Comparison of ENCODE assay signal across 19 cellular contexts in genomic region chr22:22178566-22178965, GRCh38.
"Had no signal": no experiment of that assay in that cellular context is flagged by ENCODE, and none has a peak within 500 bp of the region (broad histone marks: within the 10 kb centered on the region; RNA-seq: fewer than 3 reads in every experiment).

No MANE protein-coding gene starts in this region.

- DNase-seq: dermis blood vessel endothelial cell; endodermal cell; heart left ventricle; hippocampal formation; left colon; left ventricle myocardium superior; naive thymus-derived CD4-positive, alpha-beta T cell; sigmoid colon; stimulated activated CD4-positive, alpha-beta T cell treated with anti-CD3 and anti-CD28 coated beads, Interleukin-2, amount 100 ng/mL, for 24 hours; stimulated activated CD4-positive, alpha-beta T cell treated with anti-CD3 and anti-CD28 coated beads, Interleukin-4, amount 100 ng/mL, for 4 hours; stimulated activated naive CD4-positive, alpha-beta T cell treated with Interleukin-2 at 50 U/mL for 16 hours; thyroid gland had no signal

- H3K9me3 ChIP-seq: heart left ventricle, right atrium auricular region, sigmoid colon, suprapubic skin, thyroid gland had no signal

- ATAC-seq: heart left ventricle; left colon; left ventricle myocardium superior; naive thymus-derived CD4-positive, alpha-beta T cell had no signal

- FAIRE-seq: colon, endothelial cell of umbilical vein, frontal cortex, urothelium cell line had no signal

- H3K27me3 ChIP-seq: right atrium auricular region, thyroid gland had no signal

- H3K4me1 ChIP-seq: heart left ventricle, right atrium auricular region, sigmoid colon, suprapubic skin, thyroid gland had no signal

- H3K4me3 ChIP-seq: heart left ventricle, right atrium auricular region, sigmoid colon, skin epidermis, suprapubic skin, thyroid gland had no signal

- H3K36me3 ChIP-seq: heart left ventricle, right atrium auricular region, sigmoid colon, suprapubic skin, thyroid gland had no signal

- H3K27ac ChIP-seq: heart left ventricle, right atrium auricular region, sigmoid colon, skin epidermis, suprapubic skin, thyroid gland had no signal
